Comparison of ENCODE assay signal across 8 cellular contexts in the genomic region with DNA sequence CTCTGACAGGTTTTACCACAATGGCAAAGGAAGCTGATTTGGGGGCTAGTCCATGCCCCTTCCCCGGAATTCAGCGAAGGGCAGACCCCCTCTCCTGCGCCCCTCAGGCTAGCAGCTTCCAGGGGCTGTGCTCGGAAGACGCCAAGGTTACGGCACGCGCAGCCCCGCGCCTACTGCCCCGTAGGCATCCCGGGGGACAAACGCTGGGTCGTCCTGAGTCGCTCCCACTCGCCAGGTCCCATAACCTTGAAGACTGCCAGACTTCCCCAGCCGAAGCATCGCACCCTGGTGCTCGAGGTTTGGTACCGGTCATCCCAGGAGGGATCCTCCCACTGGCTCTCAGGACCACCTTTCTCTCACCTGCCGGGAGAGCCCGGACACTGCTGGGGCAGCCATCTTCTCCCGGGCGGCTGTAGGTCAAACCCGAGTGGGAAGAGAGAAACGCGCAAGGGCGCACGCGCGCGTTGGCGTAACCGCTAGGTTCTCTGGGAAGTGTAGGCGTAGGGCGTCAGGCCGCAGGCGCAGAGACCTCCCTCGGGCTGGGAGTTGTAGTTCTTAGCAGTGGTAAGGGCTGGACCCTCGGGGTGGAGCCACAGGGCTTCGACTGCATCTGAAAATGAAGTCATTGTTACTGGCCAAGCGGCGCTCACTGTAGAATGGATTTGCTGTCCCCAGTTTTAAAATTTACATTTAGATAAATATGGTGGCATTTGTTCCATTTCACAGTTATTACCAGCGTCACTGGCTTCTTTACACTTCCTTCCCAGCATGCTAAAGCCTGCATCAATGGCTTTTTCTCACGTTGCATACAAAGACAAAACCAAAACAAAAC. TPM values are rescaled to one million over a fixed set of nuclear protein-coding genes. Genes with fewer than 3 reads are reported as not detected.
DNase-seq lines count a peak whose midpoint lies in the region; ATAC-seq and TF ChIP-seq lines count a peak whose summit lies in the region.

A gene with protein sequence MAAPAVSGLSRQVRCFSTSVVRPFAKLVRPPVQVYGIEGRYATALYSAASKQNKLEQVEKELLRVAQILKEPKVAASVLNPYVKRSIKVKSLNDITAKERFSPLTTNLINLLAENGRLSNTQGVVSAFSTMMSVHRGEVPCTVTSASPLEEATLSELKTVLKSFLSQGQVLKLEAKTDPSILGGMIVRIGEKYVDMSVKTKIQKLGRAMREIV (minus strand): TSS at position 437 of the 832 bp plus-strand sequence. CDS start 41 bp downstream, at position 396.

- TF ChIP-seq POLR2A in erythroblast (IDR thresholded peaks at IDR 0.05; ENCODE audit: low read length), result peak; percentile 97

- POLR2A ChIA-PET in Panc1 (lab: Charles Lee), result interaction anchor here (0.6 kb wide), 2 partner anchors 128 to 327 kb away, joined by 3 read pairs; a partner anchor contains a TSS

- H3K4me3 ChIP-seq in Panc1 (ENCODE audit: low read depth in 2 of 2, low read length in 2 of 2) (peak within 1 kb of the TSS; percentile 91 to 99), mucosa of rectum (ENCODE audit: low read length in 2 of 2) (peak within 1 kb of the TSS; percentile 98 to 100)

- intact Hi-C loops in Panc1 (cut with micrococcal nuclease; ENCODE audit: unreplicated experiment), result no loop called here

- H3K4me3 Mint-ChIP-seq in activated T-cell treated with anti-CD3 and anti-CD28 coated beads, Interleukin-2, amount 50 U/mL, for 4 hours, result peak within 1 kb of the TSS; percentile 98

- H3K4me1 Mint-ChIP-seq in activated T-cell treated with anti-CD3 and anti-CD28 coated beads, Interleukin-2, amount 50 U/mL, for 4 hours (ENCODE audit: low read depth), result peaks cover 29% of the 10 kb centered on the region

- H3K27me3 Mint-ChIP-seq in activated T-cell treated with anti-CD3 and anti-CD28 coated beads, Interleukin-2, amount 50 U/mL, for 4 hours (ENCODE audit: low read depth), result no peaks in the 10 kb centered on the region

- DNase-seq in DMS53 (lab: John Stamatoyannopoulos, UW) (peak; percentile 97), KG1 (lab: John Stamatoyannopoulos, UW) (peak; percentile 95), Panc1 (ENCODE audit: low read depth, low spot score) (peak; percentile 90), erythroblast (lab: John Stamatoyannopoulos, UW) (peak; percentile 97 to 98)
- peak; percentile 94 for DNase-seq in activated T-cell treated with anti-CD3 and anti-CD28 coated beads, Interleukin-2, amount 50 U/mL, for 4 hours
- peak; percentile 98 for DNase-seq in stimulated activated CD8-positive, alpha-beta memory T cell treated with anti-CD3 and anti-CD28 coated beads, Interleukin-4, amount 100 ng/mL, for 48 hours

- BruUV-seq in Panc1 (replicated peaks; lab: Mats Ljungman, UMichigan), result TSS peak; percentile 66

- H3K4me1 ChIP-seq in Panc1 (ENCODE audit: control insufficient read depth, insufficient read depth, low read length) (peaks cover 4% of the 10 kb centered on the region; the same call in 1 of the 2 replicates), mucosa of rectum (ENCODE audit: control insufficient read depth in 2 of 2, insufficient read depth in 2 of 2, low read length in 2 of 2) (peaks cover 4 to 15% of the 10 kb centered on the region in 2 donors)

- no peaks in the 10 kb centered on the region for H3K27me3 ChIP-seq in Panc1 (ENCODE audit: control insufficient read depth, insufficient read depth, low read length)
- no peaks in the 10 kb centered on the region for H3K27me3 ChIP-seq in mucosa of rectum (ENCODE audit: control insufficient read depth in 2 of 2, insufficient read depth in 2 of 2, low read length in 2 of 2)

- ATAC-seq in GM21723 (IDR thresholded peaks at IDR 0.05; ENCODE audit: unreplicated experiment) (peak; percentile 96), Panc1 (peak; percentile 100)
- peak; percentile 99 for ATAC-seq in activated T-cell treated with anti-CD3 and anti-CD28 coated beads, Interleukin-2, amount 50 U/mL, for 4 hours

- H3K9me3 ChIP-seq in Panc1 (ENCODE audit: control insufficient read depth, insufficient read depth, low read depth, low read length), result no peaks in the 10 kb centered on the region
- no peaks in the 10 kb centered on the region for H3K9me3 ChIP-seq in mucosa of rectum (ENCODE audit: control insufficient read depth in 2 of 2, low read length in 2 of 2)

- H3K27ac ChIP-seq in Panc1 (ENCODE audit: low read length) (peak within 1 kb of the TSS; percentile 94), mucosa of rectum (ENCODE audit: low read depth in 2 of 2, low read length in 2 of 2) (peak within 1 kb of the TSS; percentile 81 to 82)

- in situ Hi-C loops in Panc1 (cut with HindIII; ENCODE audit: low pct_unique_long_range_greater_than_20kb, low sequenced_read_pairs), result no loop called here

- H3K36me3 Mint-ChIP-seq in activated T-cell treated with anti-CD3 and anti-CD28 coated beads, Interleukin-2, amount 50 U/mL, for 4 hours (ENCODE audit: insufficient read depth), result peaks cover 18% of the 10 kb centered on the region

- TF ChIP-seq CTCF in Panc1 (IDR thresholded peaks at IDR 0.05), result no peak

- H3K9ac ChIP-seq in mucosa of rectum (ENCODE audit: low read depth in 1 of 2, low read length in 2 of 2), result peak within 1 kb of the TSS; percentile 97 to 100

- H3K36me3 ChIP-seq in Panc1 (ENCODE audit: control insufficient read depth, insufficient read depth, low read length) (peaks cover 10% of the 10 kb centered on the region), mucosa of rectum (ENCODE audit: control insufficient read depth in 2 of 2, insufficient read depth in 2 of 2, low read length in 2 of 2) (peaks cover 16 to 22% of the 10 kb centered on the region in 2 donors)

- no peaks in the 10 kb centered on the region for H3K9me3 Mint-ChIP-seq in activated T-cell treated with anti-CD3 and anti-CD28 coated beads, Interleukin-2, amount 50 U/mL, for 4 hours

- CTCF ChIA-PET in Panc1 (lab: Charles Lee), result no interaction called here

RNA-seq across cellular contexts. Expression of the gene that starts here (rescaled TPM):
- total RNA-seq in Panc1 (2021; ENCODE audit: unreplicated experiment), result 190 TPM
- polyA plus RNA-seq in Panc1 (2012; ENCODE audit: insufficient read length), result 219 TPM
- total RNA-seq in activated T-cell treated with anti-CD3 and anti-CD28 coated beads, Interleukin-2, amount 50 U/mL, for 4 hours, result 100 to 1,000 TPM; 135 to 179 (median 176) TPM

Comparison
In these comparisons a context has a peak if more than half of its experiments do, and no peak if none do; other contexts are left out.
1. Peak in every context shown above with its lines: DNase-seq, ATAC-seq, H3K4me3 ChIP-seq and H3K27ac ChIP-seq.